Comparison of ENCODE assay signal across 14 cellular contexts in genomic region chr1:23210963-23211362, GRCh38. TPM values are rescaled to one million over a fixed set of nuclear protein-coding genes. Genes with fewer than 3 reads are reported as not detected.
A peak's percentile ranks its signal among the peaks of the same experiment; 100 is the strongest.
DNase-seq lines count a peak whose midpoint lies in the region; TF ChIP-seq lines count a peak whose summit lies in the region.
"Had no signal": no experiment of that assay in that cellular context is flagged by ENCODE, and none has a peak within 500 bp of the region (broad histone marks: within the 10 kb centered on the region; RNA-seq: fewer than 3 reads in every experiment).

No MANE protein-coding gene starts in this region.

- POLR2A ChIA-PET in PC-9 (lab: Charles Lee; ENCODE audit: unreplicated experiment) = no interaction called here

- H3K27ac ChIP-seq in KMS-11 (no peak overlapping the region), PC-9 (peak overlapping the region; percentile 48)

- DNase-seq in PC-9 (no peak), epithelial cell of esophagus (ENCODE audit: low read depth) (peak; percentile 90), type B pancreatic cell (ENCODE audit: extremely low spot score, unreplicated experiment) (no peak), activated gamma-delta T cell treated with Interleukin-2 at 50 U/mL for 16 hours (no peak), anterior cingulate cortex (lab: John Stamatoyannopoulos, UW) (no peak)
- no peak for DNase-seq in activated CD4-positive, alpha-beta T cell treated with anti-CD3 and anti-CD28 coated beads for 48 hours
- DNase-seq: CD8-positive, alpha-beta T cell; COR-L47; DMS153; EL; HCEC 1CT had no signal

- no peaks in the 10 kb centered on the region for H3K27me3 ChIP-seq in KMS-11 (ENCODE audit: insufficient read depth, low read depth)
- no peaks in the 10 kb centered on the region for H3K27me3 ChIP-seq in PC-9 (ENCODE audit: insufficient read depth, low read depth)

- no TSS peak for BruUV-seq in PC-9 (replicated peaks; lab: Mats Ljungman, UMichigan)

- no peak overlapping the region for H3K4me3 Mint-ChIP-seq in type B pancreatic cell
- H3K4me3 Mint-ChIP-seq: CD14-positive monocyte; CD8-positive, alpha-beta T cell had no signal

- TF ChIP-seq CTCF in KMS-11 (conservative IDR thresholded peaks at IDR 0.05; ENCODE audit: low read depth, low read length) (no peak), PC-9 (conservative IDR thresholded peaks at IDR 0.05) (no peak), epithelial cell of esophagus (IDR thresholded peaks at IDR 0.05; ENCODE audit: insufficient read depth, low read depth, low read length, missing control alignments) (no peak), type B pancreatic cell (conservative IDR thresholded peaks at IDR 0.05) (no peak)

- intact Hi-C loops in PC-9 (cut with micrococcal nuclease; ENCODE audit: unreplicated experiment) = no loop called here

- no peaks in the 10 kb centered on the region for H3K9me2 ChIP-seq in PC-9 (ENCODE audit: insufficient read depth)

- CTCF ChIA-PET in PC-9 (lab: Charles Lee) = no interaction called here

- H3K4me1 ChIP-seq in KMS-11 (ENCODE audit: low read depth, poor library complexity, severe bottlenecking) (peaks cover 12% of the 10 kb centered on the region), PC-9 (replicated peaks; ENCODE audit: insufficient read depth) (peaks cover 16% of the 10 kb centered on the region)

- H2AFZ ChIP-seq in KMS-11 (ENCODE audit: low read depth) = no peak overlapping the region
- H2AFZ ChIP-seq in PC-9 = no peak overlapping the region

- no peaks in the 10 kb centered on the region for H3K36me3 Mint-ChIP-seq in type B pancreatic cell
- H3K36me3 Mint-ChIP-seq: CD14-positive monocyte; CD8-positive, alpha-beta T cell had no signal

- H3K36me3 ChIP-seq in KMS-11 (ENCODE audit: insufficient read depth) (no peaks in the 10 kb centered on the region), PC-9 (ENCODE audit: low read depth) (no peaks in the 10 kb centered on the region)

- H3K79me2 ChIP-seq in KMS-11 (ENCODE audit: insufficient read depth, low read depth) (no peaks in the 10 kb centered on the region), PC-9 (ENCODE audit: low read depth) (0 out of 2 replicates have a peak, but pooled peaks cover 8% of the 10 kb centered on the region)

- peaks cover 46% of the 10 kb centered on the region for H3K27me3 Mint-ChIP-seq in type B pancreatic cell

- H3K4me2 ChIP-seq in KMS-11 (0 out of 2 replicates have a peak overlapping the region, but pooled peaks have one; percentile 2), PC-9 (no peak overlapping the region)

- H3F3A ChIP-seq in PC-9 (ENCODE audit: insufficient read depth, low read depth) = peaks cover 15% of the 10 kb centered on the region; the same call in 1 of the 2 replicates

- peak overlapping the region; percentile 11 for H3K27ac Mint-ChIP-seq in type B pancreatic cell
- H3K27ac Mint-ChIP-seq: CD14-positive monocyte; CD8-positive, alpha-beta T cell had no signal

- no peaks in the 10 kb centered on the region for H3K9me3 ChIP-seq in PC-9 (ENCODE audit: insufficient read depth, low read depth)

- no peak overlapping the region for H3K9ac ChIP-seq in KMS-11

- H3K9me3 Mint-ChIP-seq in type B pancreatic cell = no peaks in the 10 kb centered on the region
- H3K9me3 Mint-ChIP-seq: CD14-positive monocyte; CD8-positive, alpha-beta T cell had no signal

- H4K20me1 ChIP-seq in KMS-11 (ENCODE audit: insufficient read depth) (no peaks in the 10 kb centered on the region), PC-9 (ENCODE audit: insufficient read depth) (no peaks in the 10 kb centered on the region)

- peaks cover 4% of the 10 kb centered on the region for H3K4me1 Mint-ChIP-seq in type B pancreatic cell (ENCODE audit: unreplicated experiment)
- H3K4me1 Mint-ChIP-seq: CD14-positive monocyte had no signal

- H3K4me3 ChIP-seq in KMS-11 (IDR thresholded peaks at IDR 0.05; ENCODE audit: insufficient read depth, low read depth, low read length) (no peak overlapping the region), PC-9 (no peak overlapping the region), epithelial cell of esophagus (ENCODE audit: low read length) (no peak overlapping the region)

RNA-seq across cellular contexts. Expression of gene HTR1D, which starts 6.3 kb away (rescaled TPM):
- total RNA-seq in PC-9 (2021) (15.0 and 17.1 TPM in 2 replicates), type B pancreatic cell (ENCODE audit: low replicate concordance) (0.92 and 10.5 TPM in 2 replicates)
- total RNA-seq: CD8-positive, alpha-beta T cell; H4 had no signal

RNA-seq across cellular contexts. Expression of gene LUZP1, which starts 42.3 kb away (rescaled TPM):
- total RNA-seq in PC-9 (2021) (35.0 and 37.6 TPM in 2 replicates), type B pancreatic cell (ENCODE audit: low replicate concordance) (33.0 and 43.9 TPM in 2 replicates)
